ENCODE assay signal across 30 cellular contexts in the genomic region with DNA sequence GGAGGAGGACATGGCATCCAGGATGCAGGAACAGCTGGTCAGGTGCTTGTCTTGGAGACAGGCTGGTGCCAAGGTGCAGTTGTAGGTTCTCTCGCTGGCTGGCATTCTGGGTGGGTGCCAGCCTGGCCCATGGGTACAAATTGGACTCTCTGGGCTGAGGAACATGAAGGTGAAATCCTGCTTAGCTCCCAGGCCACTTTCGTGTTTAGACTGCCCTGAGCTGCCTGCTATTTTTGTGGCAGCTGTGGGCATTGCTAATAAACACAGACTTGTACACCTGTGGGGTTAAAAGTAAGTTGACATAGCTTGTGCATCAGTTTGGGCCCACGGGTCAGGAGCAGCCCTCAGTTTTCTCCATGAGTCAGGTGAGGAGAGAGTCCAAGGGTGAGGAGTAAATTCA.
DNase-seq lines count a peak whose midpoint lies in the region; ATAC-seq and TF ChIP-seq lines count a peak whose summit lies in the region.
"Had no signal": no experiment of that assay in that cellular context is flagged by ENCODE, and none has a peak within 500 bp of the region (broad histone marks: within the 10 kb centered on the region; RNA-seq: fewer than 3 reads in every experiment).

No MANE protein-coding gene starts in this region.

- H3K9me1 ChIP-seq in IMR-90 (ENCODE audit: insufficient read depth, low read length), result no peaks in the 10 kb centered on the region

- no peak overlapping the region for H3K4ac ChIP-seq in IMR-90 (ENCODE audit: low read depth, low read length)
- no peak overlapping the region for H3K4ac ChIP-seq in neuronal stem cell (ENCODE audit: low read length)

- no peak overlapping the region for H3K56ac ChIP-seq in IMR-90 (ENCODE audit: extremely low read depth, insufficient read depth, low read length)

- POLR2A ChIA-PET in IMR-90 (lab: Charles Lee; ENCODE audit: unreplicated experiment), result no interaction called here

- TF ChIP-seq POLR2A in IMR-90 (IDR thresholded peaks at IDR 0.05; ENCODE audit: low read depth, low read length) (no peak), esophagus muscularis mucosa (IDR thresholded peaks at IDR 0.05; ENCODE audit: low read depth) (no peak)

- H2BK5ac ChIP-seq in IMR-90 (ENCODE audit: low read depth, low read length, poor library complexity, severe bottlenecking), result no peak overlapping the region
- no peak overlapping the region for H2BK5ac ChIP-seq in neuronal stem cell (ENCODE audit: low read length)

- TF ChIP-seq RAD21 in IMR-90 (IDR thresholded peaks at IDR 0.05; ENCODE audit: low read length), result no peak

- no peak overlapping the region for H4K5ac ChIP-seq in IMR-90 (ENCODE audit: low read depth, low read length)

- H2AK5ac ChIP-seq in IMR-90 (ENCODE audit: low read depth, low read length), result no peak overlapping the region
- peak overlapping the region; percentile 27 for H2AK5ac ChIP-seq in neuronal stem cell (ENCODE audit: low read depth, low read length)

- dilution Hi-C loops in IMR-90 (cut with HindIII; ENCODE audit: low sequenced_read_pairs, unreplicated experiment), result no loop called here

- H2BK120ac ChIP-seq in IMR-90 (ENCODE audit: low read depth, low read length) (no peak overlapping the region), neuronal stem cell (ENCODE audit: low read depth, low read length) (no peak overlapping the region)

- H3K9me3 ChIP-seq in IMR-90 (ENCODE audit: control insufficient read depth, insufficient read depth, low read length) (peaks cover 52% of the 10 kb centered on the region), esophagus muscularis mucosa (peaks cover 0 to 7% (median 3%) of the 10 kb centered on the region in 4 donors), neuronal stem cell (replicated peaks in 1 of 2; ENCODE audit: control insufficient read depth in 2 of 2, insufficient read depth in 1 of 2, low read depth in 1 of 2, low read length in 2 of 2) (no peaks in the 10 kb centered on the region)
- H3K9me3 ChIP-seq: A549, BE2C, Caco-2 had no signal

- H3K27ac ChIP-seq in IMR-90 (ENCODE audit: insufficient read depth, low read length) (no peak overlapping the region), esophagus muscularis mucosa (replicated peaks in 1 of 4) (no peak overlapping the region), neuronal stem cell (replicated peaks; ENCODE audit: low read length) (no peak overlapping the region)
- H3K27ac ChIP-seq: 22Rv1; A549; BLaER1; BLaER1 treated with 17β-estradiol and CSF1 and Interleukin-3, amounts not matched to agents 10 nM and 100 nM; C4-2B had no signal

- H3K4me1 ChIP-seq in IMR-90 (ENCODE audit: control insufficient read depth, insufficient read depth, low read length), result no peaks in the 10 kb centered on the region
- no peaks in the 10 kb centered on the region for H3K4me1 ChIP-seq in esophagus muscularis mucosa
- no peaks in the 10 kb centered on the region for H3K4me1 ChIP-seq in neuronal stem cell (ENCODE audit: control insufficient read depth in 2 of 2, insufficient read depth in 1 of 2, low read depth in 1 of 2, low read length in 2 of 2)
- H3K4me1 ChIP-seq: A549, BE2C, Caco-2 had no signal

- intact Hi-C loops in IMR-90 (cut with micrococcal nuclease), result no loop called here
- intact Hi-C loops in esophagus muscularis mucosa (cut with DNase I), result no loop called here

- no peak overlapping the region for H3K14ac ChIP-seq in IMR-90 (replicated peaks; ENCODE audit: low read depth, low read length)
- no peak overlapping the region for H3K14ac ChIP-seq in neuronal stem cell (ENCODE audit: low read length)

- no peak overlapping the region for H2BK20ac ChIP-seq in IMR-90 (ENCODE audit: low read depth, low read length)

- peak overlapping the region; percentile 55 for H2AK9ac ChIP-seq in IMR-90 (replicated peaks; ENCODE audit: low read depth, low read length, poor library complexity)

- H2AFZ ChIP-seq in IMR-90 (replicated peaks; ENCODE audit: low read length, poor library complexity) (no peak overlapping the region), neuronal stem cell (ENCODE audit: low read length) (no peak overlapping the region)

- H3K79me1 ChIP-seq in IMR-90 (ENCODE audit: low read depth in 1 of 2, low read length in 2 of 2) (no peaks in the 10 kb centered on the region), neuronal stem cell (ENCODE audit: low read depth, low read length) (no peaks in the 10 kb centered on the region)

- H4K8ac ChIP-seq in IMR-90 (ENCODE audit: low read depth in 2 of 2, low read length in 2 of 2), result no peak overlapping the region
- no peak overlapping the region for H4K8ac ChIP-seq in neuronal stem cell (ENCODE audit: low read depth, low read length)

- H4K20me1 ChIP-seq in IMR-90 (ENCODE audit: insufficient read depth, low read length), result no peaks in the 10 kb centered on the region
- H4K20me1 ChIP-seq: BLaER1; BLaER1 treated with 17β-estradiol and CSF1 and Interleukin-3, amounts not matched to agents 10 nM and 100 nM had no signal

- no peak overlapping the region for H3K9ac ChIP-seq in IMR-90 (ENCODE audit: low read depth, low read length)
- H3K9ac ChIP-seq in neuronal stem cell (ENCODE audit: low read depth, low read length, poor library complexity), result no peak overlapping the region
- H3K9ac ChIP-seq: BLaER1; BLaER1 treated with 17β-estradiol and CSF1 and Interleukin-3, amounts not matched to agents 10 nM and 100 nM had no signal

- no peak overlapping the region for H3K4me3 ChIP-seq in IMR-90 (ENCODE audit: insufficient read depth, low read depth, low read length)
- H3K4me3 ChIP-seq in esophagus muscularis mucosa, result no peak overlapping the region
- H3K4me3 ChIP-seq in neuronal stem cell (ENCODE audit: low read length in 2 of 2), result no peak overlapping the region
- H3K4me3 ChIP-seq: A549; BLaER1; BLaER1 treated with 17β-estradiol and CSF1 and Interleukin-3, amounts not matched to agents 10 nM and 100 nM had no signal

- in situ Hi-C loops in IMR-90 (cut with MboI; ENCODE audit: low sequenced_read_pairs), result no loop called here

- H3K27me3 ChIP-seq in IMR-90 (ENCODE audit: control insufficient read depth, insufficient read depth, low read length), result no peaks in the 10 kb centered on the region
- peaks cover 0 to 30% (median 0%) of the 10 kb centered on the region in 4 donors for H3K27me3 ChIP-seq in esophagus muscularis mucosa
- no peaks in the 10 kb centered on the region for H3K27me3 ChIP-seq in neuronal stem cell (ENCODE audit: control insufficient read depth in 3 of 3, insufficient read depth in 3 of 3, low read depth in 1 of 3, low read length in 3 of 3)
- H3K27me3 ChIP-seq: BE2C; BLaER1; BLaER1 treated with 17β-estradiol and CSF1 and Interleukin-3, amounts not matched to agents 10 nM and 100 nM had no signal

- TF ChIP-seq EP300 in esophagus muscularis mucosa (IDR thresholded peaks at IDR 0.05), result no peak

- no peak overlapping the region for H3K23ac ChIP-seq in IMR-90 (ENCODE audit: low read depth, low read length)
- H3K23ac ChIP-seq in neuronal stem cell (ENCODE audit: low read depth, low read length, poor library complexity), result no peak overlapping the region

- BruUV-seq in IMR-90 (replicated peaks; lab: Mats Ljungman, UMichigan), result no TSS peak

- DNase-seq in IMR-90 (no peak), esophagus muscularis mucosa (ENCODE audit: extremely low spot score) (peak; percentile 91), neuronal stem cell (ENCODE audit: low spot score) (no peak), AML-193 (lab: John Stamatoyannopoulos, UW) (no peak), iPS-NIHi7 (ENCODE audit: extremely low spot score) (no peak)
- DNase-seq: 8988T; ACHN; BE2C; C1 segment of cervical spinal cord; Caco-2; Calu3; CD4-positive, alpha-beta memory T cell; CD4-positive, alpha-beta T cell; CD4-positive, CD25-positive, alpha-beta regulatory T cell; CD8-positive, alpha-beta memory T cell; CD8-positive, alpha-beta T cell; COR-L47; DMS 273 treated with DMSO at 0.1 percent for 48 hours; DMS153; DMS53; DMS79; DMS79 treated with DMSO at 0.1 percent for 48 hours; DND-41; EL had no signal

- H3K18ac ChIP-seq in IMR-90 (ENCODE audit: low read depth, low read length) (no peak overlapping the region), neuronal stem cell (ENCODE audit: low read length) (no peak overlapping the region)

- H2BK12ac ChIP-seq in neuronal stem cell (ENCODE audit: low read length), result no peak overlapping the region

- no peak for TF ChIP-seq CTCF in IMR-90 (conservative IDR thresholded peaks at IDR 0.05; ENCODE audit: low read depth, low read length)
- TF ChIP-seq CTCF in esophagus muscularis mucosa (IDR thresholded peaks at IDR 0.05), result no peak

- H3K36me3 ChIP-seq in IMR-90 (ENCODE audit: control insufficient read depth, insufficient read depth, low read length) (no peaks in the 10 kb centered on the region), esophagus muscularis mucosa (no peaks in the 10 kb centered on the region), neuronal stem cell (replicated peaks in 1 of 2; ENCODE audit: control insufficient read depth in 2 of 2, insufficient read depth in 2 of 2, low read length in 2 of 2) (no peaks in the 10 kb centered on the region)
- H3K36me3 ChIP-seq: BE2C; BLaER1; BLaER1 treated with 17β-estradiol and CSF1 and Interleukin-3, amounts not matched to agents 10 nM and 100 nM had no signal

- CTCF ChIA-PET in IMR-90 (lab: Yijun Ruan, JAX), result no interaction called here

- WGBS in IMR-90 (ENCODE audit: extremely low coverage in 2 of 2, insufficient read length in 1 of 2), 2 experiments, result 0% methylated on average over 1 of the region's 3 CpGs; no CpG with 5 or more reads in 1 of the 2 experiments
- WGBS in esophagus muscularis mucosa, result 72% methylated on average over 2 of the region's 3 CpGs
- no CpG with 5 or more reads among the region's 3 CpGs for WGBS in neuronal stem cell (ENCODE audit: extremely low coverage in 2 of 2, insufficient read length in 2 of 2, insufficient replicate concordance in 1 of 2), 2 donors

- no peak overlapping the region for H3K4me2 ChIP-seq in IMR-90 (ENCODE audit: low read depth, low read length)
- H3K4me2 ChIP-seq in neuronal stem cell (ENCODE audit: insufficient read depth, low read length, poor library complexity, severe bottlenecking), result no peak overlapping the region
- H3K4me2 ChIP-seq: A549; BLaER1; BLaER1 treated with 17β-estradiol and CSF1 and Interleukin-3, amounts not matched to agents 10 nM and 100 nM had no signal

- H4K91ac ChIP-seq in IMR-90 (ENCODE audit: insufficient read depth, low read depth, low read length), result no peak overlapping the region
- H4K91ac ChIP-seq in neuronal stem cell (ENCODE audit: low read depth, low read length, poor library complexity), result no peak overlapping the region

- ATAC-seq in IMR-90 (ENCODE audit: low read depth), result no peak
- no peak for ATAC-seq in HG02798 (IDR thresholded peaks at IDR 0.05; ENCODE audit: poor library complexity, unreplicated experiment)
- ATAC-seq: A549; CD8-positive, alpha-beta T cell had no signal

- H2BK15ac ChIP-seq in IMR-90 (ENCODE audit: low read depth, low read length), result no peak overlapping the region
- H2BK15ac ChIP-seq in neuronal stem cell (ENCODE audit: low read length), result peak overlapping the region; percentile 65
